1 cellular context compared by ENCODE assay signal in genomic region chr18:9290171-9290570, GRCh38.
TF ChIP-seq lines count a peak whose summit lies in the region.

No MANE protein-coding gene starts in this region.

TF ChIP-seq in WTC11, 78 proteins besides CTCF, POLR2A, EP300 and RAD21 (continued from another document):
- TF ChIP-seq, protein P1, sequence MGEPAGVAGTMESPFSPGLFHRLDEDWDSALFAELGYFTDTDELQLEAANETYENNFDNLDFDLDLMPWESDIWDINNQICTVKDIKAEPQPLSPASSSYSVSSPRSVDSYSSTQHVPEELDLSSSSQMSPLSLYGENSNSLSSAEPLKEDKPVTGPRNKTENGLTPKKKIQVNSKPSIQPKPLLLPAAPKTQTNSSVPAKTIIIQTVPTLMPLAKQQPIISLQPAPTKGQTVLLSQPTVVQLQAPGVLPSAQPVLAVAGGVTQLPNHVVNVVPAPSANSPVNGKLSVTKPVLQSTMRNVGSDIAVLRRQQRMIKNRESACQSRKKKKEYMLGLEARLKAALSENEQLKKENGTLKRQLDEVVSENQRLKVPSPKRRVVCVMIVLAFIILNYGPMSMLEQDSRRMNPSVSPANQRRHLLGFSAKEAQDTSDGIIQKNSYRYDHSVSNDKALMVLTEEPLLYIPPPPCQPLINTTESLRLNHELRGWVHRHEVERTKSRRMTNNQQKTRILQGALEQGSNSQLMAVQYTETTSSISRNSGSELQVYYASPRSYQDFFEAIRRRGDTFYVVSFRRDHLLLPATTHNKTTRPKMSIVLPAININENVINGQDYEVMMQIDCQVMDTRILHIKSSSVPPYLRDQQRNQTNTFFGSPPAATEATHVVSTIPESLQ (CRISPR knock-in tag; IDR thresholded peaks at IDR 0.05), result no peak
- TF ChIP-seq ZSCAN18 (CRISPR knock-in tag; IDR thresholded peaks at IDR 0.05) (no peak), IRF1 (CRISPR knock-in tag; IDR thresholded peaks at IDR 0.05) (no peak), HMGA2 (CRISPR knock-in tag; IDR thresholded peaks at IDR 0.05) (no peak), NR3C1 (CRISPR knock-in tag; conservative IDR thresholded peaks at IDR 0.05; ENCODE audit: low read depth) (no peak), NFE2L1 (CRISPR knock-in tag; IDR thresholded peaks at IDR 0.05) (no peak), MAX (CRISPR knock-in tag; IDR thresholded peaks at IDR 0.05) (no peak), ETV6 (CRISPR knock-in tag; IDR thresholded peaks at IDR 0.05) (no peak)
- TF ChIP-seq, protein P2, sequence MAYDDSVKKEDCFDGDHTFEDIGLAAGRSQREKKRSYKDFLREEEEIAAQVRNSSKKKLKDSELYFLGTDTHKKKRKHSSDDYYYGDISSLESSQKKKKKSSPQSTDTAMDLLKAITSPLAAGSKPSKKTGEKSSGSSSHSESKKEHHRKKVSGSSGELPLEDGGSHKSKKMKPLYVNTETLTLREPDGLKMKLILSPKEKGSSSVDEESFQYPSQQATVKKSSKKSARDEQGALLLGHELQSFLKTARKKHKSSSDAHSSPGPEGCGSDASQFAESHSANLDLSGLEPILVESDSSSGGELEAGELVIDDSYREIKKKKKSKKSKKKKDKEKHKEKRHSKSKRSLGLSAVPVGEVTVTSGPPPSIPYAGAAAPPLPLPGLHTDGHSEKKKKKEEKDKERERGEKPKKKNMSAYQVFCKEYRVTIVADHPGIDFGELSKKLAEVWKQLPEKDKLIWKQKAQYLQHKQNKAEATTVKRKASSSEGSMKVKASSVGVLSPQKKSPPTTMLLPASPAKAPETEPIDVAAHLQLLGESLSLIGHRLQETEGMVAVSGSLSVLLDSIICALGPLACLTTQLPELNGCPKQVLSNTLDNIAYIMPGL (CRISPR knock-in tag; IDR thresholded peaks at IDR 0.05), result no peak
- TF ChIP-seq, protein P3, sequence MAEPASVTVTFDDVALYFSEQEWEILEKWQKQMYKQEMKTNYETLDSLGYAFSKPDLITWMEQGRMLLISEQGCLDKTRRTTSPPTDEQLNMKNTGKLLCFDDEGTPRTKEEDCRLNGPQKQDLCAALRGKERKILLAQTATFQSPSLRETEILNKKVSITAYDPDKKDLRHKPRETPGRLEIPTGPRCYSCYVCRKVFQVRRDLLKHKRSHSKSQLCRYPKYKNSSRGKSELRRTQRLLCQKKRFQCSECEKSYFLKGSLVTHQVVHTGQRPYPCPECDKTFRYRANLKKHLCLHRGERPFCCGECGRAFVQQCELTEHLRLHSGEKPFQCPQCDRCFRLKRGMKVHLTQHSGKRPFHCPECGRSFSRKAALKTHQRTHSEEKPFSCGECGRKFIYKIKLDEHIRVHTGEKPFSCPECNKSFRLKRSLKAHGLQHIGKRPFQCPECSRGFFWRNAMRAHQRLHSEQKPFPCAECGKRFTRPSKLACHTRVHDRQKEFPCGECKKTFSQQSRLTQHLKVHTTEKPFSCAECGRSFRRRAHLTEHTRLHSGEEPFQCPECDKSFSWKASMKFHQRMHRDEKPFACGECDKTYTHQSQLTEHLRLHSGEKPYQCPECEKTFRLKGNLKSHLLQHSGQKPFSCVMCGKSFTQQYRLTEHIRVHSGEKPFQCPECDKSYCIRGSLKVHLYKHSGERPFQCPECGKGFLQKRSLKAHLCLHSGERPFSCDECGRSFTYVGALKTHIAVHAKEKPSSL (CRISPR knock-in tag; conservative IDR thresholded peaks at IDR 0.05), result no peak
- TF ChIP-seq, protein P4, sequence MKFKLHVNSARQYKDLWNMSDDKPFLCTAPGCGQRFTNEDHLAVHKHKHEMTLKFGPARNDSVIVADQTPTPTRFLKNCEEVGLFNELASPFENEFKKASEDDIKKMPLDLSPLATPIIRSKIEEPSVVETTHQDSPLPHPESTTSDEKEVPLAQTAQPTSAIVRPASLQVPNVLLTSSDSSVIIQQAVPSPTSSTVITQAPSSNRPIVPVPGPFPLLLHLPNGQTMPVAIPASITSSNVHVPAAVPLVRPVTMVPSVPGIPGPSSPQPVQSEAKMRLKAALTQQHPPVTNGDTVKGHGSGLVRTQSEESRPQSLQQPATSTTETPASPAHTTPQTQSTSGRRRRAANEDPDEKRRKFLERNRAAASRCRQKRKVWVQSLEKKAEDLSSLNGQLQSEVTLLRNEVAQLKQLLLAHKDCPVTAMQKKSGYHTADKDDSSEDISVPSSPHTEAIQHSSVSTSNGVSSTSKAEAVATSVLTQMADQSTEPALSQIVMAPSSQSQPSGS (CRISPR knock-in tag; IDR thresholded peaks at IDR 0.05; ENCODE audit: borderline replicate concordance, low read depth), result no peak
